ENCODE assay signal across 23 cellular contexts in genomic region chr1:63799810-63800209, GRCh38. TPM values are rescaled to one million over a fixed set of nuclear protein-coding genes. Genes with fewer than 3 reads are reported as not detected.
DNase-seq lines count a peak whose midpoint lies in the region; ATAC-seq and TF ChIP-seq lines count a peak whose summit lies in the region.
"Had no signal": no experiment of that assay in that cellular context is flagged by ENCODE, and none has a peak within 500 bp of the region (broad histone marks: within the 10 kb centered on the region; RNA-seq: fewer than 3 reads in every experiment).

No MANE protein-coding gene starts in this region.

- peaks cover 10% of the 10 kb centered on the region for H3K4me1 ChIP-seq in IMR-90 (ENCODE audit: control insufficient read depth, insufficient read depth, low read length)
- peaks cover 4% of the 10 kb centered on the region for H3K4me1 ChIP-seq in right cardiac atrium (ENCODE audit: control insufficient read depth, insufficient read depth, low read length)
- H3K4me1 ChIP-seq in Karpas-422 (ENCODE audit: low read length) = no peaks in the 10 kb centered on the region

- DNase-seq in Ammon's horn (ENCODE audit: low spot score) (peak; percentile 21), IMR-90 (peak; percentile 77), astrocyte of the hippocampus (ENCODE audit: low read depth, low spot score) (peak; percentile 26), iris pigment epithelial cell (ENCODE audit: low read depth) (peak; percentile 58), NCI-H146 (lab: John Stamatoyannopoulos, UW) (no peak), right cardiac atrium (no peak), Karpas-422 (no peak), type B pancreatic cell (ENCODE audit: extremely low spot score, unreplicated experiment) (no peak)
- DNase-seq: activated CD8-positive, alpha-beta memory T cell treated with anti-CD3 and anti-CD28 coated beads, Interleukin-2, amount 50 U/mL, for 48 hours; activated effector memory CD4-positive, alpha-beta T cell treated with anti-CD3 and anti-CD28 coated beads, Interleukin-2, amount 50 U/mL, for 16 hours; cerebellar nuclear complex; endodermal cell; naive B cell; NCI-H1436 treated with DMSO at 0.1 percent for 48 hours; NCI-H524; SHP77; sigmoid colon; stimulated activated naive CD4-positive, alpha-beta T cell; T-helper 1 cell; thyroid gland had no signal

- no peaks in the 10 kb centered on the region for H3K27me3 Mint-ChIP-seq in type B pancreatic cell

- H2BK15ac ChIP-seq in IMR-90 (ENCODE audit: low read depth, low read length) = no peak overlapping the region

- dilution Hi-C loops in IMR-90 (cut with HindIII; ENCODE audit: low sequenced_read_pairs, unreplicated experiment) = no loop called here

- ATAC-seq in IMR-90 (ENCODE audit: low read depth) = peak; percentile 51
- ATAC-seq in right cardiac atrium = no peak
- ATAC-seq: GM12878, HepG2 had no signal

- no peak overlapping the region for H3K4me3 ChIP-seq in IMR-90 (ENCODE audit: insufficient read depth, low read depth, low read length)
- no peak overlapping the region for H3K4me3 ChIP-seq in right cardiac atrium (ENCODE audit: low read length)
- H3K4me3 ChIP-seq in Karpas-422 (ENCODE audit: low read length) = no peak overlapping the region
- H3K4me3 ChIP-seq: GM12878, sigmoid colon, thyroid gland had no signal

- POLR2A ChIA-PET in IMR-90 (lab: Charles Lee; ENCODE audit: unreplicated experiment) = no interaction called here

- peak overlapping the region; percentile 22; the same call in 1 of the 2 replicates for H3K4me2 ChIP-seq in IMR-90 (ENCODE audit: low read depth, low read length)
- no peak overlapping the region for H3K4me2 ChIP-seq in Karpas-422 (ENCODE audit: low read depth, low read length, poor library complexity, severe bottlenecking)

- H3K9me2 ChIP-seq in Karpas-422 (replicated peaks; ENCODE audit: insufficient read depth, low read length) = no peaks in the 10 kb centered on the region

- H2AK5ac ChIP-seq in IMR-90 (ENCODE audit: low read depth, low read length) = no peak overlapping the region

- no CpG with 5 or more reads among the region's 3 CpGs for WGBS in IMR-90 (ENCODE audit: extremely low coverage in 2 of 2, insufficient read length in 1 of 2), 2 experiments
- 52% methylated on average over 3 of the region's 3 CpGs for WGBS in right cardiac atrium

- H2AFZ ChIP-seq in IMR-90 (replicated peaks; ENCODE audit: low read length, poor library complexity) (no peak overlapping the region), Karpas-422 (ENCODE audit: low read length) (no peak overlapping the region)

- H2BK5ac ChIP-seq in IMR-90 (ENCODE audit: low read depth, low read length, poor library complexity, severe bottlenecking) = no peak overlapping the region

- H3K14ac ChIP-seq in IMR-90 (replicated peaks; ENCODE audit: low read depth, low read length) = no peak overlapping the region

- no peaks in the 10 kb centered on the region for H3K79me2 ChIP-seq in Karpas-422 (ENCODE audit: low read length)

- H3K4me3 Mint-ChIP-seq in type B pancreatic cell = no peak overlapping the region
- H3K4me3 Mint-ChIP-seq: B cell, endodermal cell, naive B cell had no signal

- CTCF ChIA-PET in IMR-90 (lab: Yijun Ruan, JAX) = interaction anchor here (1.1 to 1.5 kb wide), 3 partner anchors 29 to 338 kb away, joined by 3 to 6 read pairs (median 3); no protein-coding TSS in a partner anchor

- H2BK20ac ChIP-seq in IMR-90 (ENCODE audit: low read depth, low read length) = no peak overlapping the region

- no peaks in the 10 kb centered on the region for H3K36me3 ChIP-seq in IMR-90 (ENCODE audit: control insufficient read depth, insufficient read depth, low read length)
- H3K36me3 ChIP-seq in Karpas-422 (ENCODE audit: insufficient read depth, low read length) = no peaks in the 10 kb centered on the region
- H3K36me3 ChIP-seq: sigmoid colon, thyroid gland had no signal

- H3K18ac ChIP-seq in IMR-90 (ENCODE audit: low read depth, low read length) = no peak overlapping the region

- H3K36me3 Mint-ChIP-seq in type B pancreatic cell = no peaks in the 10 kb centered on the region
- H3K36me3 Mint-ChIP-seq: naive B cell had no signal

- TF ChIP-seq RAD21 in IMR-90 (IDR thresholded peaks at IDR 0.05; ENCODE audit: low read length) = no peak

- no peak overlapping the region for H3K23ac ChIP-seq in IMR-90 (ENCODE audit: low read depth, low read length)

- H3K9me3 ChIP-seq in IMR-90 (ENCODE audit: control insufficient read depth, insufficient read depth, low read length) (no peaks in the 10 kb centered on the region), right cardiac atrium (ENCODE audit: control insufficient read depth, low read length) (no peaks in the 10 kb centered on the region), Karpas-422 (ENCODE audit: low read length) (no peaks in the 10 kb centered on the region)
- H3K9me3 ChIP-seq: sigmoid colon, thyroid gland had no signal

- H4K20me1 ChIP-seq in IMR-90 (ENCODE audit: insufficient read depth, low read length) (no peaks in the 10 kb centered on the region; the same call in 1 of the 2 replicates), Karpas-422 (ENCODE audit: insufficient read depth, low read depth, low read length) (no peaks in the 10 kb centered on the region)

- H3K27me3 ChIP-seq in IMR-90 (ENCODE audit: control insufficient read depth, insufficient read depth, low read length) (no peaks in the 10 kb centered on the region), right cardiac atrium (ENCODE audit: control insufficient read depth, insufficient read depth) (no peaks in the 10 kb centered on the region), Karpas-422 (ENCODE audit: low read length) (no peaks in the 10 kb centered on the region)
- H3K27me3 ChIP-seq: sigmoid colon, thyroid gland had no signal

- H4K8ac ChIP-seq in IMR-90 (ENCODE audit: low read depth in 2 of 2, low read length in 2 of 2) = no peak overlapping the region

- TF ChIP-seq POLR2A in IMR-90 (IDR thresholded peaks at IDR 0.05; ENCODE audit: low read depth, low read length) = no peak

- H3K79me1 ChIP-seq in IMR-90 (ENCODE audit: low read depth in 1 of 2, low read length in 2 of 2) = peaks cover 0 to 4% of the 10 kb centered on the region in 2 experiments; a peak in 2 of 4 replicates

- peaks cover 6% of the 10 kb centered on the region; the same call in 1 of the 2 replicates for H3K9me1 ChIP-seq in IMR-90 (ENCODE audit: insufficient read depth, low read length)

- H3K27ac ChIP-seq in IMR-90 (ENCODE audit: insufficient read depth, low read length) (peak overlapping the region; percentile 49; the same call in 1 of the 2 replicates), right cardiac atrium (ENCODE audit: low read length) (no peak overlapping the region), Karpas-422 (ENCODE audit: low read length) (no peak overlapping the region)
- H3K27ac ChIP-seq: thyroid gland had no signal

- intact Hi-C loops in IMR-90 (cut with micrococcal nuclease) = no loop called here
- intact Hi-C loops in right cardiac atrium (cut with DNase I) = no loop called here

- no peak overlapping the region for H2BK120ac ChIP-seq in IMR-90 (ENCODE audit: low read depth, low read length)

- no peaks in the 10 kb centered on the region for H3K9me3 Mint-ChIP-seq in type B pancreatic cell
- H3K9me3 Mint-ChIP-seq: endodermal cell, naive B cell had no signal

- in situ Hi-C loops in IMR-90 (cut with MboI; ENCODE audit: low sequenced_read_pairs) = no loop called here

- H3K9ac ChIP-seq in IMR-90 (ENCODE audit: low read depth, low read length) (no peak overlapping the region), Karpas-422 (ENCODE audit: low read length) (no peak overlapping the region)

- H4K91ac ChIP-seq in IMR-90 (ENCODE audit: insufficient read depth, low read depth, low read length) = no peak overlapping the region

- no peak overlapping the region for H3K4ac ChIP-seq in IMR-90 (ENCODE audit: low read depth, low read length)

- H3K4me1 Mint-ChIP-seq in type B pancreatic cell (ENCODE audit: unreplicated experiment) = peaks cover 36% of the 10 kb centered on the region
- H3K4me1 Mint-ChIP-seq: B cell had no signal

- no peak overlapping the region for H3K56ac ChIP-seq in IMR-90 (ENCODE audit: extremely low read depth, insufficient read depth, low read length)

- no peak overlapping the region for H4K5ac ChIP-seq in IMR-90 (ENCODE audit: low read depth, low read length)

- TF ChIP-seq CTCF in IMR-90 (conservative IDR thresholded peaks at IDR 0.05; ENCODE audit: low read depth, low read length) = no peak
- no peak for TF ChIP-seq CTCF in type B pancreatic cell (conservative IDR thresholded peaks at IDR 0.05)

- no peak overlapping the region for H2AK9ac ChIP-seq in IMR-90 (replicated peaks; ENCODE audit: low read depth, low read length, poor library complexity)

- BruUV-seq in IMR-90 (replicated peaks; lab: Mats Ljungman, UMichigan) = no TSS peak

- no peak overlapping the region for H3K27ac Mint-ChIP-seq in type B pancreatic cell
- H3K27ac Mint-ChIP-seq: B cell, endodermal cell, naive B cell had no signal

TF ChIP-seq in IMR-90, 13 proteins besides CTCF, POLR2A, EP300 and RAD21:
- TF ChIP-seq RFX5 (IDR thresholded peaks at IDR 0.05; ENCODE audit: low read depth, low read length) (no peak), RCOR1 (IDR thresholded peaks at IDR 0.05; ENCODE audit: insufficient replicate concordance, low read length) (no peak), NFE2L2 (IDR thresholded peaks at IDR 0.05; ENCODE audit: low read depth, low read length) (no peak), ELK1 (IDR thresholded peaks at IDR 0.05; ENCODE audit: borderline replicate concordance, low read depth, low read length) (no peak), SMC3 (IDR thresholded peaks at IDR 0.05; ENCODE audit: low read depth, low read length) (no peak), CEBPB (IDR thresholded peaks at IDR 0.05; ENCODE audit: low read depth, low read length) (no peak), MXI1 (IDR thresholded peaks at IDR 0.05; ENCODE audit: borderline replicate concordance, low read depth, low read length) (no peak), BHLHE40 (IDR thresholded peaks at IDR 0.05; ENCODE audit: low read depth, low read length) (no peak)

RNA-seq across cellular contexts. Expression of gene ROR1, which starts 26.0 kb away (rescaled TPM):
- total RNA-seq in IMR-90 (2012; rRNA removed) (8.1 and 10.0 TPM in 2 replicates), right cardiac atrium (10 to 100 TPM; 10.6 to 32.5 (median 13.5) TPM), type B pancreatic cell (ENCODE audit: low replicate concordance) (14.9 and 32.0 TPM in 2 replicates)
- polyA plus RNA-seq in IMR-90 (2012; rRNA removed) (4.4 and 4.5 TPM in 2 replicates), right cardiac atrium (3.4 TPM)
- 1.6 and 3.2 TPM in 2 replicates for polyA plus RNA-seq in IMR-90 (2012; cell fraction: cytosol; rRNA removed)
- 1.6 and 2.6 TPM in 2 replicates for polyA plus RNA-seq in IMR-90 (2012; cell fraction: nucleus; rRNA removed; ENCODE audit: low replicate concordance)
- not detected in 2 replicates for total RNA-seq in Karpas-422 (2014; rRNA removed; shearing (Covaris generic); ENCODE audit: low replicate concordance)

Comparison
In these comparisons a context has a peak if more than half of its experiments do, and no peak if none do; other contexts are left out.
1. DNase-seq: peak in Ammon's horn (single experiment), IMR-90 (single experiment), astrocyte of the hippocampus (single experiment) and iris pigment epithelial cell (single experiment); none in NCI-H146 (single experiment), right cardiac atrium (0 of 3), Karpas-422 (single experiment) and type B pancreatic cell (single experiment).